ENCODE assay signal across 1 cellular context in genomic region chr9:22911632-22912031, GRCh38.
TF ChIP-seq lines count a peak whose summit lies in the region.

No MANE protein-coding gene starts in this region.

TF ChIP-seq in H1, 55 proteins besides CTCF, POLR2A, EP300 and RAD21 (continued from another document):
- TF ChIP-seq CHD7 (IDR thresholded peaks at IDR 0.05; ENCODE audit: insufficient replicate concordance, low read length), result no peak
- TF ChIP-seq POU5F1 (IDR thresholded peaks at IDR 0.05; ENCODE audit: low read depth, low read length), result no peak
- TF ChIP-seq CHD1 (IDR thresholded peaks at IDR 0.05; ENCODE audit: low read depth, low read length), result no peak
- no peak for TF ChIP-seq SRF (IDR thresholded peaks at IDR 0.05; ENCODE audit: low read depth, low read length)
- TF ChIP-seq EZH2 (IDR thresholded peaks at IDR 0.05; ENCODE audit: low read depth, low read length, severe bottlenecking), result no peak
- TF ChIP-seq TCF12 (IDR thresholded peaks at IDR 0.05; ENCODE audit: low read depth, low read length), result no peak
- no peak for TF ChIP-seq NRF1 (IDR thresholded peaks at IDR 0.05; ENCODE audit: low read depth, low read length)
- no peak for TF ChIP-seq RBBP5 (IDR thresholded peaks at IDR 0.05; ENCODE audit: borderline replicate concordance, low read depth, low read length)
- TF ChIP-seq SP4 (IDR thresholded peaks at IDR 0.05; ENCODE audit: low read length), result no peak
- no peak for TF ChIP-seq KDM4A (IDR thresholded peaks at IDR 0.05; ENCODE audit: low read depth, low read length, severe bottlenecking)
- TF ChIP-seq ASH2L (IDR thresholded peaks at IDR 0.05; ENCODE audit: low read length), result no peak
